1 cellular context compared by ENCODE assay signal in the genomic region with DNA sequence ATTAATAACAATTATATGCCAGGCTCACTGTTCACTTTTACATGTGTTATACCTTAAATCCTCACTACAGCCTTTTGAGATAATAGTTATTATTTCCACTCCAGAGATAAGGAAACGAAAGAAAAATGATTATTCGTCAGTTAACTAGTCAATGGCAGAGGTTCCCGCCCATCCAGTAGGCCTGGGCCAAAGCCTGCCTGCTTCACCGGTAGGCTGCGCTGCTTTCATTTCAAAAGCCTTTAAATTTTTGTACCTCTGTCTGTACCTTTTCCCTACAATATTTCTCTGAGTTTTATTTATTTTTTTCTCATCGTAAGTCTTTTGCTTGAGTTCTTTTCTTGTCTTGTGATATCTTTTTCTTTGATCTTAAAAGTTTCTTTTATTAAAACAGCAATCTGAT.
TF ChIP-seq lines count a peak whose summit lies in the region.

No MANE protein-coding gene starts in this region.

TF ChIP-seq in WTC11, 78 proteins besides CTCF, POLR2A, EP300 and RAD21 (continued from another document):
- TF ChIP-seq, protein P1, sequence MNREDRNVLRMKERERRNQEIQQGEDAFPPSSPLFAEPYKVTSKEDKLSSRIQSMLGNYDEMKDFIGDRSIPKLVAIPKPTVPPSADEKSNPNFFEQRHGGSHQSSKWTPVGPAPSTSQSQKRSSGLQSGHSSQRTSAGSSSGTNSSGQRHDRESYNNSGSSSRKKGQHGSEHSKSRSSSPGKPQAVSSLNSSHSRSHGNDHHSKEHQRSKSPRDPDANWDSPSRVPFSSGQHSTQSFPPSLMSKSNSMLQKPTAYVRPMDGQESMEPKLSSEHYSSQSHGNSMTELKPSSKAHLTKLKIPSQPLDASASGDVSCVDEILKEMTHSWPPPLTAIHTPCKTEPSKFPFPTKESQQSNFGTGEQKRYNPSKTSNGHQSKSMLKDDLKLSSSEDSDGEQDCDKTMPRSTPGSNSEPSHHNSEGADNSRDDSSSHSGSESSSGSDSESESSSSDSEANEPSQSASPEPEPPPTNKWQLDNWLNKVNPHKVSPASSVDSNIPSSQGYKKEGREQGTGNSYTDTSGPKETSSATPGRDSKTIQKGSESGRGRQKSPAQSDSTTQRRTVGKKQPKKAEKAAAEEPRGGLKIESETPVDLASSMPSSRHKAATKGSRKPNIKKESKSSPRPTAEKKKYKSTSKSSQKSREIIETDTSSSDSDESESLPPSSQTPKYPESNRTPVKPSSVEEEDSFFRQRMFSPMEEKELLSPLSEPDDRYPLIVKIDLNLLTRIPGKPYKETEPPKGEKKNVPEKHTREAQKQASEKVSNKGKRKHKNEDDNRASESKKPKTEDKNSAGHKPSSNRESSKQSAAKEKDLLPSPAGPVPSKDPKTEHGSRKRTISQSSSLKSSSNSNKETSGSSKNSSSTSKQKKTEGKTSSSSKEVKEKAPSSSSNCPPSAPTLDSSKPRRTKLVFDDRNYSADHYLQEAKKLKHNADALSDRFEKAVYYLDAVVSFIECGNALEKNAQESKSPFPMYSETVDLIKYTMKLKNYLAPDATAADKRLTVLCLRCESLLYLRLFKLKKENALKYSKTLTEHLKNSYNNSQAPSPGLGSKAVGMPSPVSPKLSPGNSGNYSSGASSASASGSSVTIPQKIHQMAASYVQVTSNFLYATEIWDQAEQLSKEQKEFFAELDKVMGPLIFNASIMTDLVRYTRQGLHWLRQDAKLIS (CRISPR knock-in tag; IDR thresholded peaks at IDR 0.05; ENCODE audit: borderline replicate concordance): no peak
- no peak for TF ChIP-seq FOXJ3 (CRISPR knock-in tag; IDR thresholded peaks at IDR 0.05; ENCODE audit: borderline replicate concordance)
- TF ChIP-seq NFE2L1 (CRISPR knock-in tag; IDR thresholded peaks at IDR 0.05): no peak
- no peak for TF ChIP-seq GABPB1 (CRISPR knock-in tag; IDR thresholded peaks at IDR 0.05)
